8 cellular contexts compared by ENCODE assay signal in the genomic region with DNA sequence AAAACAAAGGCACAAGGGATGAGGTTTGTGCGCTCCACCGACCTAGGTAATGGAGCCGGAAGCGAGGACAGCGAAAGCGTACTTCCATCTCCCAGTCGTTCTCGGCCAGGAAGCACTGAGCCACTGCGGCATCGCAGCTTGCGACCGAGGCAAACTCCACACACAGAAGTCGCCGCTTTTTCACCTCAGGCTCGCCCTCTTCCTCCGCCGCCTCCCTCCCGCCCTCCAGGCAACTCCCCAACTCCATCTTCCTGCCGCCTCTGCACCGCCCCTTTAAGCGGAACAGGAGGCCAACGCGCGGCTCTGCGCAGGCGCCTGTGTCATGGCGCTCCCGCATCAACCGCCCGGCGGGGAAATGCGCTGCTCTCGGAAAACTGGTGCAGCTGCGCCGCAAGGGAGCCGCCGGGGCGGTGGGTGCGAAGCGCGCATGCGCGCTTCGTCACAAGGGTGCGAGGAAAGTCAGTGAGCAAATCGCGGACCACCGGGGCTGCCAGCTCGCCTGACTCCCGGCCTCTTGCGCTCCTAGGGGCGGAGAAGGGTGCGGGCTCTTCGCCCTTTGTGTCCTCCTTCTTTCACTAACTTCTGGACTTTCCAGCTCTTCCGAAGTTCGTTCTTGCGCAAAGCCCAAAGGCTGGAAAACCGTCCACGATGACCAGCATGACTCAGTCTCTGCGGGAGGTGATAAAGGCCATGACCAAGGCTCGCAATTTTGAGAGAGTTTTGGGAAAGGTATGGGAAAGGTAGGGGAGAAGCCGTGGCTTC. TPM values are rescaled to one million over a fixed set of nuclear protein-coding genes. Genes with fewer than 3 reads are reported as not detected.
DNase-seq lines count a peak whose midpoint lies in the region; ATAC-seq and TF ChIP-seq lines count a peak whose summit lies in the region.

Gene ACOT13, plus strand, starts transcription at position 462 of the 762 bp plus-strand sequence. Its CDS starts 187 bp downstream, at position 649.
Gene TDP2, minus strand, starts transcription at position 284 of the 762 bp plus-strand sequence. Its CDS starts 37 bp downstream, at position 247.

- peak; percentile 98 for ATAC-seq in GM18909 (IDR thresholded peaks at IDR 0.05; ENCODE audit: poor library complexity, unreplicated experiment)
- peak; percentile 95 for ATAC-seq in HG03175 (IDR thresholded peaks at IDR 0.05; ENCODE audit: unreplicated experiment)
- peak; percentile 94 for ATAC-seq in activated B cell treated with CpG ODN at 0.5 μM for 24 hours (ENCODE audit: low read depth)

- H3K9me3 Mint-ChIP-seq in activated B cell treated with CpG ODN at 0.5 μM for 24 hours = peaks cover 5% of the 10 kb centered on the region

- H3K4me3 Mint-ChIP-seq in activated B cell treated with CpG ODN at 0.5 μM for 24 hours = peak within 1 kb of the TSS; percentile 99

- TF ChIP-seq CTCF in AG09309 (IDR thresholded peaks at IDR 0.05; ENCODE audit: control insufficient read depth, insufficient read depth, low read depth, low read length, missing control alignments) (peak; percentile 58), activated B cell treated with CpG ODN at 0.5 μM for 24 hours (IDR thresholded peaks at IDR 0.05) (no peak)

- peak within 1 kb of the TSS; percentile 96 for H3K27ac Mint-ChIP-seq in activated B cell treated with CpG ODN at 0.5 μM for 24 hours

- CTCF ChIA-PET in activated B cell treated with CpG ODN at 0.5 μM for 24 hours (lab: Charles Lee) = interaction anchor here (1.3 to 2.8 kb wide), 3 partner anchors 82 to 172 kb away, joined by 10 to 18 read pairs (median 11); partner anchors contain the start of gene ALDH5A1

- DNase-seq in AG09309 (ENCODE audit: low read depth) = peak; percentile 78
- peak; percentile 97 for DNase-seq in NCI-H226
- DNase-seq in activated B cell treated with CpG ODN at 0.5 μM for 24 hours = peak; percentile 92
- peak; percentile 18 to 97 (median 92) for DNase-seq in caudate nucleus (lab: John Stamatoyannopoulos, UW)
- DNase-seq in islet precursor cell = peak; percentile 99
- DNase-seq in stimulated activated CD4-positive, alpha-beta T cell treated with anti-CD3 and anti-CD28 coated beads, Interleukin-12 subunit alpha, Interleukin-12 subunit beta, amount 100 ng/mL, for 48 hours (ENCODE audit: low read depth in 2 of 3, low spot score in 1 of 3) = peak; percentile 85 to 93 (median 93)

- peaks cover 46% of the 10 kb centered on the region for H3K4me1 Mint-ChIP-seq in activated B cell treated with CpG ODN at 0.5 μM for 24 hours

- POLR2A ChIA-PET in activated B cell treated with CpG ODN at 0.5 μM for 24 hours (lab: Charles Lee) = interaction anchor here (0.9 to 3.5 kb wide), 11 partner anchors 9 to 171 kb away, joined by 3 to 25 read pairs (median 4); partner anchors contain the start of genes ALDH5A1, C6orf62 and KIAA0319

- peak within 1 kb of the TSS; percentile 93 for H3K4me3 ChIP-seq in AG09309 (ENCODE audit: control insufficient read depth, low read depth, low read length)

- intact Hi-C loops in activated B cell treated with CpG ODN at 0.5 μM for 24 hours (cut with micrococcal nuclease) = loop anchor here (1.0 to 2.0 kb wide), 7 partner anchors 20 to 171 kb away; partner anchors contain the start of gene KIAA0319

- peaks cover 48% of the 10 kb centered on the region for H3K36me3 Mint-ChIP-seq in activated B cell treated with CpG ODN at 0.5 μM for 24 hours (ENCODE audit: low read depth)

- peak within 1 kb of the TSS; percentile 74 for H3K27ac ChIP-seq in caudate nucleus (ENCODE audit: low read depth, low read length)

- no peaks in the 10 kb centered on the region for H3K27me3 Mint-ChIP-seq in activated B cell treated with CpG ODN at 0.5 μM for 24 hours

RNA-seq across cellular contexts. Expression of gene ACOT13, which starts in this region (rescaled TPM):
- 12.0 and 13.8 TPM in 2 replicates for total RNA-seq in activated B cell treated with CpG ODN at 0.5 μM for 24 hours

RNA-seq across cellular contexts. Expression of gene TDP2, which starts in this region (rescaled TPM):
- total RNA-seq in activated B cell treated with CpG ODN at 0.5 μM for 24 hours = 48.9 and 51.1 TPM in 2 replicates

Comparison
In these comparisons a context has a peak if more than half of its experiments do, and no peak if none do; other contexts are left out.
1. Peak in every context shown above with its lines: DNase-seq, ATAC-seq, H3K4me3 ChIP-seq and H3K27ac ChIP-seq.